31 cellular contexts compared by ENCODE assay signal in genomic region chr13:48188640-48189039, GRCh38.
"Had no signal": no experiment of that assay in that cellular context is flagged by ENCODE, and none has a peak within 500 bp of the region (broad histone marks: within the 10 kb centered on the region; RNA-seq: fewer than 3 reads in every experiment).

No MANE protein-coding gene starts in this region.

- H3K27ac Mint-ChIP-seq: activated naive CD4-positive, alpha-beta T cell treated with anti-CD3 and anti-CD28 coated beads, Interleukin-2, amount 10 ng/mL, durations not matched to agents 7 days and 5 days; mesothelial cell of epicardium; T-helper 2 cell treated with Interferon-gamma antibody and Interleukin-4, amounts not matched to agents 5 μg/mL and 100 μg/mL, for 36 hours had no signal

- H3K9me3 Mint-ChIP-seq: activated naive CD4-positive, alpha-beta T cell treated with anti-CD3 and anti-CD28 coated beads, Interleukin-2, amount 10 ng/mL, durations not matched to agents 7 days and 5 days; mesothelial cell of epicardium; naive B cell; neural crest cell; stimulated activated memory B cell treated with anti-CD40 and anti-IgM and Interleukin-4, amounts not matched to agents 10 μg/mL and 1 μg/mL and 100 μg/mL, for 72 hours; stimulated activated naive CD8-positive, alpha-beta T cell treated with anti-CD3 and anti-CD28 coated beads, Interleukin-15, amount 100 ng/mL, for 72 hours; T-helper 2 cell treated with Interferon-gamma antibody and Interleukin-4, amounts not matched to agents 5 μg/mL and 100 μg/mL, for 36 hours had no signal

- H3K36me3 Mint-ChIP-seq: immature natural killer cell; mesothelial cell of epicardium; naive B cell; stimulated activated memory B cell treated with anti-CD40 and anti-IgM and Interleukin-4, amounts not matched to agents 10 μg/mL and 1 μg/mL and 100 μg/mL, for 72 hours had no signal

- DNase-seq: activated CD4-positive, alpha-beta T cell treated with anti-CD3 and anti-CD28 coated beads for 48 hours; activated CD4-positive, alpha-beta T cell treated with anti-CD3 and anti-CD28 coated beads, Interleukin-2, amount 50 U/mL, for 48 hours; activated CD8-positive, alpha-beta memory T cell treated with anti-CD3 and anti-CD28 coated beads for 24 hours; activated effector memory CD4-positive, alpha-beta T cell treated with anti-CD3 and anti-CD28 coated beads, Interleukin-2, amount 50 U/mL, for 16 hours; activated naive CD4-positive, alpha-beta T cell treated with anti-CD3 and anti-CD28 coated beads, Interleukin-2, amount 10 ng/mL, durations not matched to agents 7 days and 5 days; amniotic stem cell; brain microvascular endothelial cell; cortex of kidney; foreskin fibroblast; heart left ventricle; hypothalamus; immature natural killer cell; kidney; left colon; naive B cell; nucleus accumbens; psoas muscle; stimulated activated CD4-positive, alpha-beta T cell treated with anti-CD3 and anti-CD28 coated beads, Interleukin-1b, Interleukin-23, amount 100 ng/mL, for 48 hours; stimulated activated CD4-positive, alpha-beta T cell treated with anti-CD3 and anti-CD28 coated beads, Interleukin-4, amount 100 ng/mL, for 4 hours; stimulated activated CD8-positive, alpha-beta memory T cell treated with anti-CD3 and anti-CD28 coated beads, Interleukin-4, amount 100 ng/mL, for 48 hours; stimulated activated naive CD8-positive, alpha-beta T cell treated with anti-CD3 and anti-CD28 coated beads, Interleukin-15, amount 100 ng/mL, for 72 hours; substantia nigra; upper lobe of right lung had no signal

- ATAC-seq: esophagus mucosa; heart left ventricle; left colon; psoas muscle; stimulated activated memory B cell treated with anti-CD40 and anti-IgM and Interleukin-4, amounts not matched to agents 10 μg/mL and 1 μg/mL and 100 μg/mL, for 72 hours; stimulated activated naive CD8-positive, alpha-beta T cell treated with anti-CD3 and anti-CD28 coated beads, Interleukin-15, amount 100 ng/mL, for 72 hours; upper lobe of right lung had no signal

- H3K4me3 Mint-ChIP-seq: activated naive CD4-positive, alpha-beta T cell treated with anti-CD3 and anti-CD28 coated beads, Interleukin-2, amount 10 ng/mL, durations not matched to agents 7 days and 5 days; immature natural killer cell; mesothelial cell of epicardium; neural crest cell; stimulated activated memory B cell treated with anti-CD40 and anti-IgM and Interleukin-4, amounts not matched to agents 10 μg/mL and 1 μg/mL and 100 μg/mL, for 72 hours; stimulated activated naive CD8-positive, alpha-beta T cell treated with anti-CD3 and anti-CD28 coated beads, Interleukin-15, amount 100 ng/mL, for 72 hours; T-helper 2 cell treated with Interferon-gamma antibody and Interleukin-4, amounts not matched to agents 5 μg/mL and 100 μg/mL, for 36 hours had no signal

- H3K4me3 ChIP-seq: heart left ventricle, psoas muscle, smooth muscle cell, upper lobe of right lung had no signal

- H3K27me3 Mint-ChIP-seq: activated naive CD4-positive, alpha-beta T cell treated with anti-CD3 and anti-CD28 coated beads, Interleukin-2, amount 10 ng/mL, durations not matched to agents 7 days and 5 days; naive B cell; stimulated activated naive CD8-positive, alpha-beta T cell treated with anti-CD3 and anti-CD28 coated beads, Interleukin-15, amount 100 ng/mL, for 72 hours had no signal

- H3K9me3 ChIP-seq: heart left ventricle, psoas muscle, upper lobe of right lung had no signal

- H3K79me2 ChIP-seq: parathyroid adenoma had no signal

- H3K27ac ChIP-seq: brain microvascular endothelial cell, heart left ventricle, parathyroid adenoma, psoas muscle, upper lobe of right lung, VCaP had no signal

- H3K4me2 ChIP-seq: smooth muscle cell had no signal

- H3K4me1 ChIP-seq: parathyroid adenoma, psoas muscle, upper lobe of right lung had no signal

- H3K4me1 Mint-ChIP-seq: mesothelial cell of epicardium had no signal

- H3K9ac ChIP-seq: parathyroid adenoma had no signal

- H2AFZ ChIP-seq: parathyroid adenoma had no signal

- H3K36me3 ChIP-seq: brain microvascular endothelial cell, heart left ventricle, upper lobe of right lung had no signal

- H3K27me3 ChIP-seq: brain microvascular endothelial cell, heart left ventricle, upper lobe of right lung had no signal
